8 cellular contexts compared by ENCODE assay signal in genomic region chr1:32612189-32612881, GRCh38. TPM values are rescaled to one million over a fixed set of nuclear protein-coding genes. Genes with fewer than 3 reads are reported as not detected.
A peak's percentile ranks its signal among the peaks of the same experiment; 100 is the strongest.
DNase-seq lines count a peak whose midpoint lies in the region; ATAC-seq and TF ChIP-seq lines count a peak whose summit lies in the region.

No MANE protein-coding gene starts in this region.

- no peaks in the 10 kb centered on the region for H3K27me3 ChIP-seq in ACC112 (ENCODE audit: insufficient read depth, low read length)
- H3K27me3 ChIP-seq in tibial artery: no peaks in the 10 kb centered on the region

- no peaks in the 10 kb centered on the region for H3K9me3 ChIP-seq in tibial artery

- H3K36me3 ChIP-seq in ACC112 (ENCODE audit: insufficient read depth, low read length) (no peaks in the 10 kb centered on the region), tibial artery (peaks cover 0 to under 1% (median 0%) of the 10 kb centered on the region in 3 donors)

- peak overlapping the region; percentile 77 for H2AFZ ChIP-seq in ACC112 (ENCODE audit: low read length, unreplicated experiment)

- H3K4me3 ChIP-seq in ACC112 (ENCODE audit: low read depth, low read length) (peak overlapping the region; percentile 76), tibial artery (peak overlapping the region; percentile 46 to 54)

- ATAC-seq in GM18861 (IDR thresholded peaks at IDR 0.05; ENCODE audit: unreplicated experiment): peak; percentile 62
- peak; percentile 100 for ATAC-seq in Right ventricle myocardium inferior

- intact Hi-C loops in Right ventricle myocardium inferior (cut with DNase I) (no loop called here), tibial artery (cut with DNase I; ENCODE audit: low total_unique reads) (loop anchor here (10.0 kb wide), 1 partner anchor 158 kb away; no protein-coding TSS in a partner anchor)

- peak; percentile 89 for DNase-seq in HT-29 (ENCODE audit: low spot score)
- DNase-seq in RKO (ENCODE audit: low spot score): peak; percentile 93
- peak; percentile 11 for DNase-seq in activated naive CD8-positive, alpha-beta T cell treated with anti-CD3 and anti-CD28 coated beads, Interleukin-2, amount 50 U/mL, for 16 hours (ENCODE audit: low read depth, low spot score)
- DNase-seq in Right ventricle myocardium inferior (ENCODE audit: missing footprints): peak; percentile 94
- peak; percentile 88 for DNase-seq in occipital lobe (lab: John Stamatoyannopoulos, UW)
- DNase-seq in tibial artery: peak; percentile 82 to 90

- no peak for TF ChIP-seq CTCF in tibial artery (IDR thresholded peaks at IDR 0.05)

- no peaks in the 10 kb centered on the region for H3K79me2 ChIP-seq in ACC112 (ENCODE audit: control insufficient read depth, insufficient read depth, low read length, unreplicated experiment)

- H3K4me1 ChIP-seq in ACC112 (ENCODE audit: control insufficient read depth, insufficient read depth, low read length, unreplicated experiment) (no peaks in the 10 kb centered on the region), tibial artery (peaks cover 0 to 10% (median 0%) of the 10 kb centered on the region in 4 donors)

- H3K27ac ChIP-seq in ACC112 (ENCODE audit: low read depth, low read length) (no peak overlapping the region), tibial artery (peak overlapping the region in 1 of 2 donors; percentile 41)

RNA-seq across cellular contexts. Expression of gene ZBTB8OS, which starts 38.0 kb away (rescaled TPM):
- total RNA-seq in HT-29 (2014; rRNA removed; shearing (Covaris generic)): 37.4 and 43.5 TPM in 2 replicates
- total RNA-seq in Right ventricle myocardium inferior (36.4 TPM), occipital lobe (21.7 TPM)

RNA-seq across cellular contexts. Expression of gene RBBP4, which starts 38.7 kb away (rescaled TPM):
- total RNA-seq in HT-29 (2014; rRNA removed; shearing (Covaris generic)): 109 and 126 TPM in 2 replicates
- 102 TPM for total RNA-seq in Right ventricle myocardium inferior
- total RNA-seq in occipital lobe: 212 TPM

Comparison
In these comparisons a context has a peak if more than half of its experiments do, and no peak if none do; other contexts are left out.
1. DNase-seq: peak in every context shown above with its lines; median percentile 94 in Right ventricle myocardium inferior; 93 in RKO; 89 in HT-29; 88 in occipital lobe; 86 in tibial artery; 11 in activated naive CD8-positive, alpha-beta T cell treated with anti-CD3 and anti-CD28 coated beads, Interleukin-2, amount 50 U/mL, for 16 hours.